12 cellular contexts compared by ENCODE assay signal in the genomic region with DNA sequence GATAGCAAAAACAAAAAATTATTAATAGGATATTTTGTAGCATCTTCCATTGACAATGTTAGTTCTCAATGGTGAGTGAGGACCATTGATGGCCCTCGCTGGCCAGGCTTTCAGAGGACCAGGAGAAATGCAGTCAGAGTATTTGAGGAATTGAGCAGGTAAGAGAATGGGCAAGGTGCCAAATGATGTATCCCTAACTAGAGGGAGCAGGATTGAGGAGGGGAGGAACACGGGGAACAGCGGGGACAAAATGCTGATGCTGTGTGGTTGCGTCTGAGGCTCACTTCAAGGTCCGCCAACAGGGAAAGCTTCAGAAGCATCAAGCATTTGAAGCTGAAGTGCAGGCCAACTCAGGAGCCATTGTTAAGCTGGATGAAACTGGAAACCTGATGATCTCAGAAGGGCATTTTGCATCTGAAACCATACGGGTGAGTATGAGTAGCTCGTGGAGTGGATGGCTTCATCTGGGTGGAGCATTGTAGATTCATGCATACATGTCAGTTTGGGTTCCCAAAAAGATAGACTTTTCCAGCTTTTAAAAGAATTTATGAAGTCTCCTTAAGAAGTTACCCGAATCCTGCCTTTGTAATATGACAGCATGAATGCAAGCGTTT. TPM values are rescaled to one million over a fixed set of nuclear protein-coding genes. Genes with fewer than 3 reads are reported as not detected.
A peak's percentile ranks its signal among the peaks of the same experiment; 100 is the strongest.
DNase-seq lines count a peak whose midpoint lies in the region; ATAC-seq and TF ChIP-seq lines count a peak whose summit lies in the region.
"Had no signal": no experiment of that assay in that cellular context is flagged by ENCODE, and none has a peak within 500 bp of the region (broad histone marks: within the 10 kb centered on the region; RNA-seq: fewer than 3 reads in every experiment).

No MANE protein-coding gene starts in this region.

- H2AK5ac ChIP-seq in IMR-90 (ENCODE audit: low read depth, low read length) = no peak overlapping the region

- no peak for TF ChIP-seq POLR2A in IMR-90 (IDR thresholded peaks at IDR 0.05; ENCODE audit: low read depth, low read length)

- H3K79me1 ChIP-seq in IMR-90 (ENCODE audit: low read depth in 1 of 2, low read length in 2 of 2) = peaks cover 44 to 69% of the 10 kb centered on the region in 2 experiments

- no peak overlapping the region for H3K14ac ChIP-seq in IMR-90 (replicated peaks; ENCODE audit: low read depth, low read length)

- H4K20me1 ChIP-seq in IMR-90 (ENCODE audit: insufficient read depth, low read length) = peaks cover 58% of the 10 kb centered on the region

- H3K27me3 ChIP-seq in IMR-90 (ENCODE audit: control insufficient read depth, insufficient read depth, low read length) = no peaks in the 10 kb centered on the region

- H3K27ac ChIP-seq in IMR-90 (ENCODE audit: insufficient read depth, low read length) = no peak overlapping the region
- H3K27ac ChIP-seq: parathyroid adenoma had no signal

- no peak overlapping the region for H2AFZ ChIP-seq in IMR-90 (replicated peaks; ENCODE audit: low read length, poor library complexity)
- H2AFZ ChIP-seq: parathyroid adenoma had no signal

- 81% methylated on average over 5 of the region's 9 CpGs; no CpG with 5 or more reads in 1 of the 2 experiments for WGBS in IMR-90 (ENCODE audit: extremely low coverage in 2 of 2, insufficient read length in 1 of 2), 2 experiments

- ATAC-seq in IMR-90 (ENCODE audit: low read depth) (no peak), HG02870 (IDR thresholded peaks at IDR 0.05; ENCODE audit: unreplicated experiment) (no peak), GM18498 (IDR thresholded peaks at IDR 0.05; ENCODE audit: unreplicated experiment) (no peak)
- ATAC-seq: left ventricle myocardium superior had no signal

- POLR2A ChIA-PET in IMR-90 (lab: Charles Lee; ENCODE audit: unreplicated experiment) (no interaction called here), GM10248 (lab: Yijun Ruan, JAX) (interaction anchor here (1.2 kb wide), 1 partner anchor 16 kb away, joined by 3 read pairs; a partner anchor contains a TSS)

- H4K91ac ChIP-seq in IMR-90 (ENCODE audit: insufficient read depth, low read depth, low read length) = no peak overlapping the region

- no peak overlapping the region for H3K4me3 ChIP-seq in IMR-90 (ENCODE audit: insufficient read depth, low read depth, low read length)
- H3K4me3 ChIP-seq in fibroblast of mammary gland (ENCODE audit: control insufficient read depth, low read depth, low read length) = no peak overlapping the region

- no peak overlapping the region for H2BK15ac ChIP-seq in IMR-90 (ENCODE audit: low read depth, low read length)

- dilution Hi-C loops in IMR-90 (cut with HindIII; ENCODE audit: low sequenced_read_pairs, unreplicated experiment) = no loop called here

- CTCF ChIA-PET in IMR-90 (lab: Yijun Ruan, JAX) (interaction anchor here (0.6 to 1.1 kb wide), 3 partner anchors 10 to 112 kb away, joined by 3 read pairs; no protein-coding TSS in a partner anchor), GM10248 (lab: Yijun Ruan, JAX) (interaction anchor here (0.9 to 1.4 kb wide), 2 partner anchors 11 to 47 kb away, joined by 3 read pairs; no protein-coding TSS in a partner anchor)

- H3K9me3 ChIP-seq in IMR-90 (ENCODE audit: control insufficient read depth, insufficient read depth, low read length) = no peaks in the 10 kb centered on the region

- in situ Hi-C loops in IMR-90 (cut with MboI; ENCODE audit: low sequenced_read_pairs) = no loop called here

- H3K18ac ChIP-seq in IMR-90 (ENCODE audit: low read depth, low read length) = no peak overlapping the region

- intact Hi-C loops in IMR-90 (cut with micrococcal nuclease) = no loop called here

- H3K4me2 ChIP-seq in IMR-90 (ENCODE audit: low read depth, low read length) = no peak overlapping the region

- BruUV-seq in IMR-90 (replicated peaks; lab: Mats Ljungman, UMichigan) = no TSS peak

- H3K4me1 ChIP-seq in IMR-90 (ENCODE audit: control insufficient read depth, insufficient read depth, low read length) = peaks cover 3% of the 10 kb centered on the region; the same call in 1 of the 2 replicates
- H3K4me1 ChIP-seq: parathyroid adenoma had no signal

- H3K56ac ChIP-seq in IMR-90 (ENCODE audit: extremely low read depth, insufficient read depth, low read length) = no peak overlapping the region

- H2AK9ac ChIP-seq in IMR-90 (replicated peaks; ENCODE audit: low read depth, low read length, poor library complexity) = no peak overlapping the region

- peaks cover 41% of the 10 kb centered on the region for H3K36me3 ChIP-seq in IMR-90 (ENCODE audit: control insufficient read depth, insufficient read depth, low read length)

- H3K9me1 ChIP-seq in IMR-90 (ENCODE audit: insufficient read depth, low read length) = peaks cover 16% of the 10 kb centered on the region

- TF ChIP-seq CTCF in IMR-90 (conservative IDR thresholded peaks at IDR 0.05; ENCODE audit: low read depth, low read length) (no peak), fibroblast of mammary gland (conservative IDR thresholded peaks at IDR 0.05; ENCODE audit: control insufficient read depth, insufficient read depth, low read depth, low read length) (no peak), GM10248 (IDR thresholded peaks at IDR 0.05; ENCODE audit: control extremely low read depth, extremely low read depth, low read depth, missing control alignments) (no peak)

- no peak overlapping the region for H3K4ac ChIP-seq in IMR-90 (ENCODE audit: low read depth, low read length)

- TF ChIP-seq RAD21 in IMR-90 (IDR thresholded peaks at IDR 0.05; ENCODE audit: low read length) = no peak

- no peak overlapping the region for H3K23ac ChIP-seq in IMR-90 (ENCODE audit: low read depth, low read length)

- H4K8ac ChIP-seq in IMR-90 (ENCODE audit: low read depth in 2 of 2, low read length in 2 of 2) = no peak overlapping the region

- no peak overlapping the region for H4K5ac ChIP-seq in IMR-90 (ENCODE audit: low read depth, low read length)

- no peak overlapping the region for H2BK120ac ChIP-seq in IMR-90 (ENCODE audit: low read depth, low read length)

- no peak overlapping the region for H2BK5ac ChIP-seq in IMR-90 (ENCODE audit: low read depth, low read length, poor library complexity, severe bottlenecking)

- DNase-seq in DMS79 (lab: John Stamatoyannopoulos, UW) (peak; percentile 83), IMR-90 (peak; percentile 47), RKO (ENCODE audit: low spot score) (peak; percentile 65), fibroblast of mammary gland (ENCODE audit: low read depth) (peak; percentile 46), GM10248 (ENCODE audit: extremely low spot score) (no peak)
- DNase-seq: HCEC 1CT; left ventricle myocardium superior; NCI-H1930; stimulated activated CD4-positive, alpha-beta T cell treated with anti-CD3 and anti-CD28 coated beads, Interleukin-4, amount 100 ng/mL, for 1 hour had no signal

- no peak overlapping the region for H2BK20ac ChIP-seq in IMR-90 (ENCODE audit: low read depth, low read length)

- no peak overlapping the region for H3K9ac ChIP-seq in IMR-90 (ENCODE audit: low read depth, low read length)
- H3K9ac ChIP-seq: parathyroid adenoma had no signal

TF ChIP-seq in IMR-90, 13 proteins besides CTCF, POLR2A, EP300 and RAD21:
- TF ChIP-seq MAFK (IDR thresholded peaks at IDR 0.05; ENCODE audit: low read depth, low read length) = no peak
- TF ChIP-seq, protein P1, sequence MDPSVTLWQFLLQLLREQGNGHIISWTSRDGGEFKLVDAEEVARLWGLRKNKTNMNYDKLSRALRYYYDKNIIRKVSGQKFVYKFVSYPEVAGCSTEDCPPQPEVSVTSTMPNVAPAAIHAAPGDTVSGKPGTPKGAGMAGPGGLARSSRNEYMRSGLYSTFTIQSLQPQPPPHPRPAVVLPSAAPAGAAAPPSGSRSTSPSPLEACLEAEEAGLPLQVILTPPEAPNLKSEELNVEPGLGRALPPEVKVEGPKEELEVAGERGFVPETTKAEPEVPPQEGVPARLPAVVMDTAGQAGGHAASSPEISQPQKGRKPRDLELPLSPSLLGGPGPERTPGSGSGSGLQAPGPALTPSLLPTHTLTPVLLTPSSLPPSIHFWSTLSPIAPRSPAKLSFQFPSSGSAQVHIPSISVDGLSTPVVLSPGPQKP (IDR thresholded peaks at IDR 0.05; ENCODE audit: borderline replicate concordance, low read depth, low read length) = no peak
- TF ChIP-seq CEBPB (IDR thresholded peaks at IDR 0.05; ENCODE audit: low read depth, low read length) = no peak
- TF ChIP-seq RFX5 (IDR thresholded peaks at IDR 0.05; ENCODE audit: low read depth, low read length) = no peak
- no peak for TF ChIP-seq NFE2L2 (IDR thresholded peaks at IDR 0.05; ENCODE audit: low read depth, low read length)
- TF ChIP-seq FOS (IDR thresholded peaks at IDR 0.05; ENCODE audit: low read depth, low read length) = no peak
- TF ChIP-seq, protein P2, sequence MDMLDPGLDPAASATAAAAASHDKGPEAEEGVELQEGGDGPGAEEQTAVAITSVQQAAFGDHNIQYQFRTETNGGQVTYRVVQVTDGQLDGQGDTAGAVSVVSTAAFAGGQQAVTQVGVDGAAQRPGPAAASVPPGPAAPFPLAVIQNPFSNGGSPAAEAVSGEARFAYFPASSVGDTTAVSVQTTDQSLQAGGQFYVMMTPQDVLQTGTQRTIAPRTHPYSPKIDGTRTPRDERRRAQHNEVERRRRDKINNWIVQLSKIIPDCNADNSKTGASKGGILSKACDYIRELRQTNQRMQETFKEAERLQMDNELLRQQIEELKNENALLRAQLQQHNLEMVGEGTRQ (IDR thresholded peaks at IDR 0.05; ENCODE audit: low read depth, low read length) = no peak
- no peak for TF ChIP-seq MXI1 (IDR thresholded peaks at IDR 0.05; ENCODE audit: borderline replicate concordance, low read depth, low read length)
- no peak for TF ChIP-seq SMC3 (IDR thresholded peaks at IDR 0.05; ENCODE audit: low read depth, low read length)
- TF ChIP-seq RCOR1 (IDR thresholded peaks at IDR 0.05; ENCODE audit: insufficient replicate concordance, low read length) = no peak
- TF ChIP-seq MAZ (IDR thresholded peaks at IDR 0.05; ENCODE audit: borderline replicate concordance, low read depth, low read length) = no peak
- TF ChIP-seq CHD1 (IDR thresholded peaks at IDR 0.05; ENCODE audit: low read depth, low read length) = no peak

RNA-seq across cellular contexts. Expression of a gene that starts 16.2 kb away (rescaled TPM):
- 327 and 345 TPM in 2 replicates for total RNA-seq in IMR-90 (2012; rRNA removed)
- 275 and 316 TPM in 2 replicates for polyA plus RNA-seq in IMR-90 (2012; rRNA removed)
- polyA plus RNA-seq in IMR-90 (2012; cell fraction: cytosol; rRNA removed) = 177 and 253 TPM in 2 replicates
- 798 and 1,000 TPM in 2 replicates for polyA plus RNA-seq in IMR-90 (2012; cell fraction: nucleus; rRNA removed; ENCODE audit: low replicate concordance)
